In genomic region chr11:94169930-94170329, GRCh38 we compare ENCODE assay signal across 8 cellular contexts.
"Had no signal": no experiment of that assay in that cellular context is flagged by ENCODE, and none has a peak within 500 bp of the region (broad histone marks: within the 10 kb centered on the region; RNA-seq: fewer than 3 reads in every experiment).

No MANE protein-coding gene starts in this region.

- H3K27me3 Mint-ChIP-seq: IgD-negative memory B cell had no signal

- H3K4me3 ChIP-seq: GM23248 had no signal

- H2AFZ ChIP-seq: GM23248 had no signal

- FAIRE-seq: H54 had no signal

- H3K27ac ChIP-seq: GM23248, HL-60 had no signal

- H3K4me3 Mint-ChIP-seq: H9, IgD-negative memory B cell had no signal

- DNase-seq: GM23248, GOT3, H9, HCEC 1CT, KG1 had no signal

- H3K27ac Mint-ChIP-seq: IgD-negative memory B cell had no signal

- H3K9ac ChIP-seq: GM23248 had no signal
